ENCODE assay signal across 8 cellular contexts in the genomic region with DNA sequence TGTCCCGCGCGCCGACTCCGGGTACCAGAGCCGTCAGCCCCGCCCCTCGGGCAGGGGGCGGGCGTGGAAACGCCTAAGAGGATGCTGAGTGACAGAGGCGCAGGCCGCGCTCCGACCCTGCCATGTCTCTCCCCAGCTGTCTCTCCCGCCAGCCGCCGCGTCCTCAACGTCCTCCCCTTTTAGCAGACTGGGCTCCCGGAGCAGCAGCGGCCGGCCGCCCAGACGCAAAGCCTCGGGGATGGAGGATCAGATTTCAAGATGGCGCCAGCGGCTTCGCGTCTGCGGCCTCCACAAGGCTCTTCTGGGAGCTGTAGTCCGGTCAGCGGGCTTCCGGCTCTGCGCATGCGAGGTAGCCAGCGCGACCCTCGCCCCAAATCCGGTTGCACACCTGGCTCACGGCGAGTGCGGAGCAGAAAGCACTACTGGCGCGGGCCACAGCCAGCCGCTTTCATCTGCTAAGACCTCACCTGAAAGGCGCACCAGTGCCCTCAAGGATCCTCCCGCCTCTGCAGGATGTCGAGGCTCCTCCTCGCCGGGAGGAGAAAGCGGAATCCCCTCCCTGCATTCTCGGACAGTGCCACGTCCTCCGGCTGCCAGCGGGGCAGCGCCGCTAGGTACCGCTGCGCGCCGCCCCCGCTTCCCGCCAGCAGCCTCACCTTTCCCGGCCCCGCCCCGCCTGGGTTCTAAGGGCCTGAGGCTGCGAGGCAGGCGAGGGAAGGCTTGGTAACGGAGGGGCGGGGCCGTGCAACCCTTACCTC.
DNase-seq lines count a peak whose midpoint lies in the region; ATAC-seq and TF ChIP-seq lines count a peak whose summit lies in the region.
"Not testable (repeated sequence)": the region's sequence is repeated elsewhere in the genome, so short reads cannot be mapped to it uniquely, and the experiment has no call there.

No MANE protein-coding gene starts in this region.

- DNase-seq in AG10803 (ENCODE audit: low read depth): peak; percentile 67
- peak; percentile 83 to 87 for DNase-seq in NCI-H526 (lab: John Stamatoyannopoulos, UW)
- peak; percentile 85 for DNase-seq in activated CD4-positive, alpha-beta memory T cell treated with anti-CD3 and anti-CD28 coated beads for 36 hours
- peak; percentile 87 for DNase-seq in left kidney (ENCODE audit: low read depth, low spot score)
- peak; percentile 34 for DNase-seq in stimulated activated CD4-positive, alpha-beta T cell treated with anti-CD3 and anti-CD28 coated beads, Interleukin-12 subunit alpha, Interleukin-12 subunit beta, amount 100 ng/mL, for 4 hours

- intact Hi-C loops in activated CD4-positive, alpha-beta memory T cell treated with anti-CD3 and anti-CD28 coated beads for 36 hours (cut with micrococcal nuclease); dendritic cell treated with granulocyte-macrophage colony-stimulating factor and Interleukin-4, amounts not matched to agents 40 ng/mL and 50 ng/mL, for 4 days (cut with micrococcal nuclease): not testable (repeated sequence)

- peak; percentile 76 for ATAC-seq in GM19438 (IDR thresholded peaks at IDR 0.05; ENCODE audit: low read depth, unreplicated experiment)
- ATAC-seq in HG03354 (IDR thresholded peaks at IDR 0.05; ENCODE audit: poor library complexity, severe bottlenecking, unreplicated experiment): peak; percentile 89

- not testable (repeated sequence) for TF ChIP-seq CTCF in AG10803 (conservative IDR thresholded peaks at IDR 0.05; ENCODE audit: low read length)

- peak overlapping the region; percentile 61 for H3K4me3 ChIP-seq in AG10803 (ENCODE audit: low read length)

- peak overlapping the region; percentile 60 for H3K27ac Mint-ChIP-seq in activated CD4-positive, alpha-beta memory T cell treated with anti-CD3 and anti-CD28 coated beads for 36 hours
- not testable (repeated sequence) for H3K27ac Mint-ChIP-seq in dendritic cell treated with granulocyte-macrophage colony-stimulating factor and Interleukin-4, amounts not matched to agents 40 ng/mL and 50 ng/mL, for 4 days

- CTCF ChIA-PET in activated CD4-positive, alpha-beta memory T cell treated with anti-CD3 and anti-CD28 coated beads for 36 hours (lab: Charles Lee): not testable (repeated sequence)

- peak overlapping the region; percentile 61 for H3K4me3 Mint-ChIP-seq in activated CD4-positive, alpha-beta memory T cell treated with anti-CD3 and anti-CD28 coated beads for 36 hours
- peak overlapping the region; percentile 68 for H3K4me3 Mint-ChIP-seq in dendritic cell treated with granulocyte-macrophage colony-stimulating factor and Interleukin-4, amounts not matched to agents 40 ng/mL and 50 ng/mL, for 4 days

- H3K4me1 Mint-ChIP-seq in activated CD4-positive, alpha-beta memory T cell treated with anti-CD3 and anti-CD28 coated beads for 36 hours (ENCODE audit: low read depth); dendritic cell treated with granulocyte-macrophage colony-stimulating factor and Interleukin-4, amounts not matched to agents 40 ng/mL and 50 ng/mL, for 4 days (ENCODE audit: low read depth): not testable (repeated sequence)

- H3K9me3 Mint-ChIP-seq in activated CD4-positive, alpha-beta memory T cell treated with anti-CD3 and anti-CD28 coated beads for 36 hours; dendritic cell treated with granulocyte-macrophage colony-stimulating factor and Interleukin-4, amounts not matched to agents 40 ng/mL and 50 ng/mL, for 4 days: not testable (repeated sequence)

- not testable (repeated sequence) for H3K27me3 Mint-ChIP-seq in activated CD4-positive, alpha-beta memory T cell treated with anti-CD3 and anti-CD28 coated beads for 36 hours; dendritic cell treated with granulocyte-macrophage colony-stimulating factor and Interleukin-4, amounts not matched to agents 40 ng/mL and 50 ng/mL, for 4 days

- POLR2A ChIA-PET in activated CD4-positive, alpha-beta memory T cell treated with anti-CD3 and anti-CD28 coated beads for 36 hours (lab: Charles Lee): not testable (repeated sequence)

- H3K36me3 Mint-ChIP-seq in activated CD4-positive, alpha-beta memory T cell treated with anti-CD3 and anti-CD28 coated beads for 36 hours; dendritic cell treated with granulocyte-macrophage colony-stimulating factor and Interleukin-4, amounts not matched to agents 40 ng/mL and 50 ng/mL, for 4 days (ENCODE audit: low read depth): not testable (repeated sequence)

Comparison
In these comparisons a context has a peak if more than half of its experiments do, and no peak if none do; other contexts are left out.
1. Peak in every context shown above with its lines: DNase-seq, ATAC-seq and H3K4me3 ChIP-seq.
2. DNase-seq: peak in every context shown above with its lines; median percentile 87 in left kidney; 85 in NCI-H526; 85 in activated CD4-positive, alpha-beta memory T cell treated with anti-CD3 and anti-CD28 coated beads for 36 hours; 67 in AG10803; 34 in stimulated activated CD4-positive, alpha-beta T cell treated with anti-CD3 and anti-CD28 coated beads, Interleukin-12 subunit alpha, Interleukin-12 subunit beta, amount 100 ng/mL, for 4 hours.